Comparison of ENCODE assay signal across 17 cellular contexts in genomic region chr10:4205113-4205512, GRCh38.
A peak's percentile ranks its signal among the peaks of the same experiment; 100 is the strongest.
DNase-seq lines count a peak whose midpoint lies in the region; ATAC-seq and TF ChIP-seq lines count a peak whose summit lies in the region.
"Had no signal": no experiment of that assay in that cellular context is flagged by ENCODE, and none has a peak within 500 bp of the region (broad histone marks: within the 10 kb centered on the region; RNA-seq: fewer than 3 reads in every experiment).

No MANE protein-coding gene starts in this region.

- intact Hi-C loops in Panc1 (cut with micrococcal nuclease; ENCODE audit: unreplicated experiment) (no loop called here), left colon (cut with DNase I, micrococcal nuclease) (no loop called here), transverse colon (cut with DNase I; ENCODE audit: low total_unique reads) (no loop called here)

- 33 to 48% methylated on average over 1 of the region's 1 CpG for WGBS in transverse colon (ENCODE audit: low coverage in 1 of 2), 2 donors

- ATAC-seq in Panc1 (no peak), left colon (peak; percentile 86), GM21447 (IDR thresholded peaks at IDR 0.05; ENCODE audit: unreplicated experiment) (no peak), HG03196 (IDR thresholded peaks at IDR 0.05; ENCODE audit: unreplicated experiment) (no peak)

- H3K9me3 ChIP-seq in Panc1 (ENCODE audit: control insufficient read depth, insufficient read depth, low read depth, low read length) = no peaks in the 10 kb centered on the region
- H3K9me3 ChIP-seq in transverse colon = no peaks in the 10 kb centered on the region

- DNase-seq in Panc1 (ENCODE audit: low read depth, low spot score) (no peak), epithelial cell of esophagus (ENCODE audit: low read depth) (peak; percentile 44), left colon (no peak), transverse colon (peak; percentile 36), hippocampal formation (lab: John Stamatoyannopoulos, UW) (no peak), midbrain (lab: John Stamatoyannopoulos, UW) (no peak)
- DNase-seq: C1 segment of cervical spinal cord; Calu3; CD4-positive, alpha-beta memory T cell; COR-L47; DMS53; DMS79 treated with DMSO at 0.1 percent for 48 hours; GF-D8; H7; HCEC 1CT had no signal

- no peak overlapping the region for H3K4me3 ChIP-seq in Panc1 (ENCODE audit: low read depth in 2 of 2, low read length in 2 of 2)
- H3K4me3 ChIP-seq in epithelial cell of esophagus (ENCODE audit: low read length) = no peak overlapping the region
- no peak overlapping the region for H3K4me3 ChIP-seq in transverse colon

- POLR2A ChIA-PET in Panc1 (lab: Charles Lee) = interaction anchor here (1.0 kb wide), 1 partner anchor 21 kb away, joined by 5 read pairs; no protein-coding TSS in a partner anchor

- H3K4me1 ChIP-seq in Panc1 (ENCODE audit: control insufficient read depth, insufficient read depth, low read length) (no peaks in the 10 kb centered on the region), transverse colon (peaks cover 0 to 21% (median 6%) of the 10 kb centered on the region in 4 donors)

- no peak for TF ChIP-seq CTCF in Panc1 (IDR thresholded peaks at IDR 0.05)
- no peak for TF ChIP-seq CTCF in epithelial cell of esophagus (IDR thresholded peaks at IDR 0.05; ENCODE audit: insufficient read depth, low read depth, low read length, missing control alignments)
- no peak for TF ChIP-seq CTCF in transverse colon (IDR thresholded peaks at IDR 0.05)

- in situ Hi-C loops in Panc1 (cut with HindIII; ENCODE audit: low pct_unique_long_range_greater_than_20kb, low sequenced_read_pairs) (no loop called here), transverse colon (cut with MboI; ENCODE audit: low pct_ligation_motif_present in 1 of 4, low pct_unique_long_range_greater_than_20kb in 1 of 4, low sequenced_read_pairs in 3 of 4) (loop anchor here in 1 of 4 donors (25.0 kb wide), 1 partner anchor 557 kb away; no protein-coding TSS in a partner anchor)

- BruUV-seq in Panc1 (replicated peaks; lab: Mats Ljungman, UMichigan) = no TSS peak

- CTCF ChIA-PET in Panc1 (lab: Charles Lee) = no interaction called here

- H3K36me3 ChIP-seq in Panc1 (ENCODE audit: control insufficient read depth, insufficient read depth, low read length) (no peaks in the 10 kb centered on the region), transverse colon (no peaks in the 10 kb centered on the region)

- H3K27me3 ChIP-seq in Panc1 (ENCODE audit: control insufficient read depth, insufficient read depth, low read length) (no peaks in the 10 kb centered on the region), transverse colon (no peaks in the 10 kb centered on the region)

- no peak for TF ChIP-seq EP300 in transverse colon (IDR thresholded peaks at IDR 0.05; ENCODE audit: low read depth)

- TF ChIP-seq POLR2A in transverse colon (IDR thresholded peaks at IDR 0.05) = no peak

- peak overlapping the region; percentile 51; the same call in 1 of the 2 replicates for H3K27ac ChIP-seq in Panc1 (ENCODE audit: low read length)
- peak overlapping the region; percentile 30 to 52 (median 42) for H3K27ac ChIP-seq in transverse colon

Comparison
In these comparisons a context has a peak if more than half of its experiments do, and no peak if none do; other contexts are left out.
1. DNase-seq: peak in epithelial cell of esophagus (single experiment) and transverse colon (single experiment); none in Panc1 (single experiment), left colon (0 of 2), hippocampal formation (0 of 2) and midbrain (single experiment).